In genomic region chr17:61411114-61411943, GRCh38 we compare ENCODE assay signal across 8 cellular contexts. TPM values are rescaled to one million over a fixed set of nuclear protein-coding genes. Genes with fewer than 3 reads are reported as not detected.
DNase-seq lines count a peak whose midpoint lies in the region; ATAC-seq and TF ChIP-seq lines count a peak whose summit lies in the region.

No MANE protein-coding gene starts in this region.

- H3K4me3 ChIP-seq in neuronal stem cell (ENCODE audit: low read length in 2 of 2): peak overlapping the region; percentile 60 to 75

- peak overlapping the region; percentile 62 for H2BK5ac ChIP-seq in neuronal stem cell (ENCODE audit: low read length)

- no peaks in the 10 kb centered on the region for H3K79me1 ChIP-seq in neuronal stem cell (ENCODE audit: low read depth, low read length)

- no peak overlapping the region for H2BK120ac ChIP-seq in neuronal stem cell (ENCODE audit: low read depth, low read length)

- no peak overlapping the region for H2AK5ac ChIP-seq in neuronal stem cell (ENCODE audit: low read depth, low read length)

- no peak overlapping the region for H4K8ac ChIP-seq in neuronal stem cell (ENCODE audit: low read depth, low read length)

- peak; percentile 72 for DNase-seq in NCI-H748 (lab: John Stamatoyannopoulos, UW; ENCODE audit: unreplicated experiment)
- no peak for DNase-seq in NCI-H748 treated with DMSO at 0.1 percent for 48 hours (lab: John Stamatoyannopoulos, UW)
- DNase-seq in HuH-7.5 (ENCODE audit: low spot score): peak; percentile 98
- no peak for DNase-seq in activated CD8-positive, alpha-beta T cell treated with anti-CD3 and anti-CD28 coated beads, Interleukin-2, amount 10 ng/mL, durations not matched to agents 7 days and 5 days
- peak; percentile 47 to 73 for DNase-seq in foreskin keratinocyte
- peak; percentile 77 for DNase-seq in neuronal stem cell (ENCODE audit: low spot score)

- POLR2A ChIA-PET in activated CD8-positive, alpha-beta T cell treated with anti-CD3 and anti-CD28 coated beads, Interleukin-2, amount 10 ng/mL, durations not matched to agents 7 days and 5 days (lab: Charles Lee): no interaction called here

- peaks cover 21% of the 10 kb centered on the region for H3K4me1 Mint-ChIP-seq in activated CD8-positive, alpha-beta T cell treated with anti-CD3 and anti-CD28 coated beads, Interleukin-2, amount 10 ng/mL, durations not matched to agents 7 days and 5 days (ENCODE audit: low read depth)

- H3K4me3 Mint-ChIP-seq in activated CD8-positive, alpha-beta T cell treated with anti-CD3 and anti-CD28 coated beads, Interleukin-2, amount 10 ng/mL, durations not matched to agents 7 days and 5 days: peak overlapping the region; percentile 40

- no peak for TF ChIP-seq CTCF in foreskin keratinocyte (conservative IDR thresholded peaks at IDR 0.05)

- H2AFZ ChIP-seq in neuronal stem cell (ENCODE audit: low read length): peak overlapping the region; percentile 100

- no peak overlapping the region for H4K91ac ChIP-seq in neuronal stem cell (ENCODE audit: low read depth, low read length, poor library complexity)

- CTCF ChIA-PET in activated CD8-positive, alpha-beta T cell treated with anti-CD3 and anti-CD28 coated beads, Interleukin-2, amount 10 ng/mL, durations not matched to agents 7 days and 5 days (lab: Charles Lee): interaction anchor here (0.8 to 3.6 kb wide), 9 partner anchors 17 to 440 kb away, joined by 3 to 18 read pairs (median 5); no protein-coding TSS in a partner anchor

- peak overlapping the region; percentile 17 for H3K14ac ChIP-seq in neuronal stem cell (ENCODE audit: low read length)

- WGBS in neuronal stem cell (ENCODE audit: extremely low coverage in 2 of 2, insufficient read length in 2 of 2, insufficient replicate concordance in 1 of 2), 2 donors: no CpG with 5 or more reads among the region's 74 CpGs

- peak overlapping the region; percentile 63 for H3K9ac ChIP-seq in neuronal stem cell (ENCODE audit: low read depth, low read length, poor library complexity)

- peaks cover 2 to 24% of the 10 kb centered on the region in 2 donors for H3K9me3 ChIP-seq in neuronal stem cell (replicated peaks in 1 of 2; ENCODE audit: control insufficient read depth in 2 of 2, insufficient read depth in 1 of 2, low read depth in 1 of 2, low read length in 2 of 2)

- no peaks in the 10 kb centered on the region for H3K36me3 Mint-ChIP-seq in activated CD8-positive, alpha-beta T cell treated with anti-CD3 and anti-CD28 coated beads, Interleukin-2, amount 10 ng/mL, durations not matched to agents 7 days and 5 days (ENCODE audit: low read depth)

- peak overlapping the region; percentile 90 for H3K4me2 ChIP-seq in neuronal stem cell (ENCODE audit: insufficient read depth, low read length, poor library complexity, severe bottlenecking)

- no peak overlapping the region for H3K23ac ChIP-seq in neuronal stem cell (ENCODE audit: low read depth, low read length, poor library complexity)

- peak; percentile 28 for ATAC-seq in activated CD8-positive, alpha-beta T cell treated with anti-CD3 and anti-CD28 coated beads, Interleukin-2, amount 10 ng/mL, durations not matched to agents 7 days and 5 days
- ATAC-seq in foreskin keratinocyte (peak; percentile 34), HG03565 (IDR thresholded peaks at IDR 0.05; ENCODE audit: unreplicated experiment) (no peak), HG02798 (IDR thresholded peaks at IDR 0.05; ENCODE audit: poor library complexity, unreplicated experiment) (no peak)

- peak overlapping the region; percentile 47 for H2BK12ac ChIP-seq in neuronal stem cell (ENCODE audit: low read length)

- H3K36me3 ChIP-seq in neuronal stem cell (replicated peaks in 1 of 2; ENCODE audit: control insufficient read depth in 2 of 2, insufficient read depth in 2 of 2, low read length in 2 of 2): no peaks in the 10 kb centered on the region

- H3K27me3 ChIP-seq in foreskin keratinocyte: peaks cover 44% of the 10 kb centered on the region
- H3K27me3 ChIP-seq in neuronal stem cell (ENCODE audit: control insufficient read depth in 3 of 3, insufficient read depth in 3 of 3, low read depth in 1 of 3, low read length in 3 of 3): peaks cover 37 to 81% (median 69%) of the 10 kb centered on the region in 3 experiments

- peak overlapping the region; percentile 71 for H2BK15ac ChIP-seq in neuronal stem cell (ENCODE audit: low read length)

- peak overlapping the region; percentile 90 for H3K18ac ChIP-seq in neuronal stem cell (ENCODE audit: low read length)

- H3K4me1 ChIP-seq in foreskin keratinocyte: no peaks in the 10 kb centered on the region
- H3K4me1 ChIP-seq in neuronal stem cell (ENCODE audit: control insufficient read depth in 2 of 2, insufficient read depth in 1 of 2, low read depth in 1 of 2, low read length in 2 of 2): peaks cover 6 to 7% of the 10 kb centered on the region in 2 donors

- H3K4ac ChIP-seq in neuronal stem cell (ENCODE audit: low read length): no peak overlapping the region

- H3K27ac ChIP-seq in foreskin keratinocyte (no peak overlapping the region), neuronal stem cell (replicated peaks; ENCODE audit: low read length) (no peak overlapping the region)

- peaks cover 54% of the 10 kb centered on the region for H3K27me3 Mint-ChIP-seq in activated CD8-positive, alpha-beta T cell treated with anti-CD3 and anti-CD28 coated beads, Interleukin-2, amount 10 ng/mL, durations not matched to agents 7 days and 5 days (ENCODE audit: low read depth)

- H3K9me3 Mint-ChIP-seq in activated CD8-positive, alpha-beta T cell treated with anti-CD3 and anti-CD28 coated beads, Interleukin-2, amount 10 ng/mL, durations not matched to agents 7 days and 5 days (ENCODE audit: insufficient read depth): no peaks in the 10 kb centered on the region

- no peak overlapping the region for H3K27ac Mint-ChIP-seq in activated CD8-positive, alpha-beta T cell treated with anti-CD3 and anti-CD28 coated beads, Interleukin-2, amount 10 ng/mL, durations not matched to agents 7 days and 5 days

RNA-seq across cellular contexts. Expression of gene TBX2, which starts 11.7 kb away (rescaled TPM):
- total RNA-seq in activated CD8-positive, alpha-beta T cell treated with anti-CD3 and anti-CD28 coated beads, Interleukin-2, amount 10 ng/mL, durations not matched to agents 7 days and 5 days: not detected
- not detected in 2 replicates for total RNA-seq in foreskin keratinocyte
- polyA plus RNA-seq in foreskin keratinocyte: not detected in 2 replicates
- polyA plus RNA-seq in neuronal stem cell (2013, experiment 1 of 2): not detected
- polyA plus RNA-seq in neuronal stem cell (2013, experiment 2 of 2): not detected

RNA-seq across cellular contexts. Expression of gene TBX4, which starts 40.9 kb away (rescaled TPM):
- total RNA-seq in activated CD8-positive, alpha-beta T cell treated with anti-CD3 and anti-CD28 coated beads, Interleukin-2, amount 10 ng/mL, durations not matched to agents 7 days and 5 days: not detected
- 0.07 TPM in 1 of 2 replicates, not detected in the other for total RNA-seq in foreskin keratinocyte
- 0.01 TPM in 1 of 2 replicates, not detected in the other for polyA plus RNA-seq in foreskin keratinocyte
- not detected for polyA plus RNA-seq in neuronal stem cell (2013, experiment 1 of 2)
- polyA plus RNA-seq in neuronal stem cell (2013, experiment 2 of 2): not detected

Comparison
In these comparisons a context has a peak if more than half of its experiments do, and no peak if none do; other contexts are left out.
1. DNase-seq: peak in NCI-H748 (single experiment), HuH-7.5 (single experiment), foreskin keratinocyte (2 of 2) and neuronal stem cell (single experiment); none in NCI-H748 treated with DMSO at 0.1 percent for 48 hours (single experiment) and activated CD8-positive, alpha-beta T cell treated with anti-CD3 and anti-CD28 coated beads, Interleukin-2, amount 10 ng/mL, durations not matched to agents 7 days and 5 days (single experiment).
2. ATAC-seq: peak in activated CD8-positive, alpha-beta T cell treated with anti-CD3 and anti-CD28 coated beads, Interleukin-2, amount 10 ng/mL, durations not matched to agents 7 days and 5 days (single experiment) and foreskin keratinocyte (single experiment); none in HG03565 (single experiment) and HG02798 (single experiment).